6 cellular contexts compared by ENCODE assay signal in the genomic region with DNA sequence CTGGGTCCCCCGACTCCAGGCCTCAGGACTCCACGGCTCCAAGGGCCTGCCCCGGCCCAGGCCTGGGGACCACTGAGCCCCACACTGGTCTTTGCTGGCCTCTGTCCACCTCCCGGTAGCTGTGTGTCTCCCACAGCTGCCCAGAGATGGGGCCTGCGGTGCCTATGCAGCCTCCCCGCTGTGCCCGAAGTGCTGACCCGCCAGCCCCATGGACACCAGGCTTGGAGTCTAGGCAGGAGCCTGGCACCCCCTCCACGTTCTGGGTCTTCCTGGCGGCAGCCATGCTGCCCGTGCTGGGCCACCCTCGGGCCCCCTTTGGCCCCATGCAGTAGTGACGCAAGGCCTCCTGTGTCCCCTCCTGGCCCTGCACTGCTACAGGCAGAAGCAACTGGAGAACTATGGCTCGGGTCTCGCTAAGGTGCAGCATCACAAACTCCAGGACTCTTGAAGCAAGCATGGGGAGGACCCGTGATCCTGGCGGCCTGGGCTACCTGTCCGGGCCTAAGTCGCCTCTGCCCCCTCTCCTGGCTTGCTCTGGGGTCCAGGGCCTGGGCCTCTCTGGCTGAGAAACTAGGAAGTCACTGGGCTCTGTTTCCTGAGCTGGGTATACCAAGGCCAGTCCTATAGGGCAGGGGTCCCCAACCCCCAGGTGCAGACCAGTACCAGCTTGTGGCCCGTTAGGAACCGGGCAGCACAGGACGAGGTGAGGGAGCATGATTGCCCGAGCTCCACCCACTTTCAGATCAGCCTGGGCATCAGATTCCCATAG. TPM values are rescaled to one million over a fixed set of nuclear protein-coding genes. Genes with fewer than 3 reads are reported as not detected.
DNase-seq lines count a peak whose midpoint lies in the region; ATAC-seq and TF ChIP-seq lines count a peak whose summit lies in the region.

No MANE protein-coding gene starts in this region.

- DNase-seq in NT2/D1 (ENCODE audit: low read depth, low spot score) (no peak), fibroblast of the aortic adventitia (ENCODE audit: low read depth) (peak; percentile 13), NCI-H2196 (lab: John Stamatoyannopoulos, UW; ENCODE audit: unreplicated experiment) (no peak)
- no peak for DNase-seq in stimulated activated CD4-positive, alpha-beta T cell treated with anti-CD3 and anti-CD28 coated beads, Interleukin-4, amount 100 ng/mL, for 24 hours

- peak; percentile 4 for ATAC-seq in GM18909 (IDR thresholded peaks at IDR 0.05; ENCODE audit: poor library complexity, unreplicated experiment)

- H3K4me3 ChIP-seq in NT2/D1 (ENCODE audit: insufficient read length, low read depth) (peak overlapping the region; percentile 75), fibroblast of the aortic adventitia (ENCODE audit: low read depth, low read length) (peak overlapping the region; percentile 89), subcutaneous abdominal adipose tissue (ENCODE audit: low read depth in 1 of 5, low read length in 5 of 5) (peak overlapping the region in 4 of 5 donors; percentile 76 to 92 (median 84))

- H3K27me3 ChIP-seq in NT2/D1 (ENCODE audit: insufficient read depth, insufficient read length) (no peaks in the 10 kb centered on the region), subcutaneous abdominal adipose tissue (ENCODE audit: control insufficient read depth in 5 of 5, insufficient read depth in 4 of 5, low read length in 5 of 5) (no peaks in the 10 kb centered on the region)

- H3K36me3 ChIP-seq in NT2/D1 (ENCODE audit: insufficient read depth, insufficient read length, low read length) (peaks cover 33% of the 10 kb centered on the region), subcutaneous abdominal adipose tissue (ENCODE audit: control insufficient read depth in 5 of 5, insufficient read depth in 5 of 5, low read length in 5 of 5) (peaks cover 0 to 22% (median 19%) of the 10 kb centered on the region in 5 donors)

- no peak for TF ChIP-seq CTCF in fibroblast of the aortic adventitia (IDR thresholded peaks at IDR 0.05; ENCODE audit: insufficient read depth, low read length)

- H3K9ac ChIP-seq in NT2/D1 (ENCODE audit: insufficient read length, low read depth) (peak overlapping the region; percentile 97), subcutaneous abdominal adipose tissue (ENCODE audit: low read length in 5 of 5) (peak overlapping the region; percentile 63 to 100 (median 99))

- H3K4me1 ChIP-seq in NT2/D1 (ENCODE audit: insufficient read depth, insufficient read length) (peaks cover 38% of the 10 kb centered on the region), subcutaneous abdominal adipose tissue (ENCODE audit: control insufficient read depth in 5 of 5, insufficient read depth in 5 of 5, low read length in 5 of 5) (peaks cover 3 to 32% (median 25%) of the 10 kb centered on the region in 5 donors)

- H3K9me3 ChIP-seq in NT2/D1 (ENCODE audit: insufficient read depth, low read length) = no peaks in the 10 kb centered on the region
- no peaks in the 10 kb centered on the region for H3K9me3 ChIP-seq in subcutaneous abdominal adipose tissue (ENCODE audit: control insufficient read depth in 5 of 5, low read length in 5 of 5)

- H3K27ac ChIP-seq in subcutaneous abdominal adipose tissue (ENCODE audit: low read depth, low read length) = peak overlapping the region; percentile 97

RNA-seq across cellular contexts. Expression of gene MYL5, which starts 0.9 kb away (rescaled TPM):
- 11.0 and 20.4 TPM in 2 replicates for total RNA-seq in fibroblast of the aortic adventitia (ENCODE audit: low replicate concordance)

RNA-seq across cellular contexts. Expression of gene ATP5ME, which starts 1.1 kb away (rescaled TPM):
- 74.3 and 195 TPM in 2 replicates for total RNA-seq in fibroblast of the aortic adventitia (ENCODE audit: low replicate concordance)

RNA-seq across cellular contexts. Expression of gene SLC49A3, which starts 13.7 kb away (rescaled TPM):
- total RNA-seq in fibroblast of the aortic adventitia (ENCODE audit: low replicate concordance) = 5.6 and 11.6 TPM in 2 replicates

RNA-seq across cellular contexts. Expression of gene PCGF3, which starts 30.4 kb away (rescaled TPM):
- 15.0 and 24.2 TPM in 2 replicates for total RNA-seq in fibroblast of the aortic adventitia (ENCODE audit: low replicate concordance)

RNA-seq across cellular contexts. Expression of gene PDE6B, which starts 49.8 kb away (rescaled TPM):
- total RNA-seq in fibroblast of the aortic adventitia (ENCODE audit: low replicate concordance) = not detected in 2 replicates
